ENCODE assay signal across 1 cellular context in the genomic region with DNA sequence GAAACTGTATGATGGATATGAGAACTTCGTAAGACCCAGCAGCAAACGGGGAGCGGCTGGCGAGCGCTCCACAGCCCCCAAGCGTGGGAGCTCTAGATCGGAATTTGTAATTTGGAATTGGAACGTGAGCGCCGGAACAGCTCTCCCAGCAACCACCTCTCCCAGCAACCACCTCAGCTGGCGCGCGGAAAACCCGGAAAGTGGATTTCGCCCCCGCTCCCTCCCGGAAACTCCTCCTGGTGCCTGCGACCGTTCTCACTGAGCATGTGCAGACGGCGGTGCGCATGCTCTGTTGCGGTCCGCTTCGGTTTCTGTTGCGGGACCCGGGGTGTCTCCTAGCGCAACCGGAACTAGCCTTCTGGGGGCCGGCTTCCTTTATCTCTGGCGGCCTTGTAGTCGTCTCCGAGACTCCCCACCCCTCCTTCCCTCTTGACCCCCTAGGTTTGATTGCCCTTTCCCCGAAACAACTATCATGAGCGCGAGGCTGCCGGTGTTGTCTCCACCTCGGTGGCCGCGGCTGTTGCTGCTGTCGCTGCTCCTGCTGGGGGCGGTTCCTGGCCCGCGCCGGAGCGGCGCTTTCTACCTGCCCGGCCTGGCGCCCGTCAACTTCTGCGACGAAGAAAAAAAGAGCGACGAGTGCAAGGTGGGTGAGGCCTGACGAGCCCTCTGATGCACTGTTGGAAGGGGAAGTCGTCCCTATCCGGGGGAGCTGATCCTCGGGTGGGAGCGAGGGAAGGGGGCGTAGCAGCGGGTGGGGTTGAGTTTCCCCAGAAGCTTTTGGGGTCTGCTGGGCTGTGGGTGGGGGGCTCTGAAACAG.
TF ChIP-seq lines count a peak whose summit lies in the region.

A gene with protein sequence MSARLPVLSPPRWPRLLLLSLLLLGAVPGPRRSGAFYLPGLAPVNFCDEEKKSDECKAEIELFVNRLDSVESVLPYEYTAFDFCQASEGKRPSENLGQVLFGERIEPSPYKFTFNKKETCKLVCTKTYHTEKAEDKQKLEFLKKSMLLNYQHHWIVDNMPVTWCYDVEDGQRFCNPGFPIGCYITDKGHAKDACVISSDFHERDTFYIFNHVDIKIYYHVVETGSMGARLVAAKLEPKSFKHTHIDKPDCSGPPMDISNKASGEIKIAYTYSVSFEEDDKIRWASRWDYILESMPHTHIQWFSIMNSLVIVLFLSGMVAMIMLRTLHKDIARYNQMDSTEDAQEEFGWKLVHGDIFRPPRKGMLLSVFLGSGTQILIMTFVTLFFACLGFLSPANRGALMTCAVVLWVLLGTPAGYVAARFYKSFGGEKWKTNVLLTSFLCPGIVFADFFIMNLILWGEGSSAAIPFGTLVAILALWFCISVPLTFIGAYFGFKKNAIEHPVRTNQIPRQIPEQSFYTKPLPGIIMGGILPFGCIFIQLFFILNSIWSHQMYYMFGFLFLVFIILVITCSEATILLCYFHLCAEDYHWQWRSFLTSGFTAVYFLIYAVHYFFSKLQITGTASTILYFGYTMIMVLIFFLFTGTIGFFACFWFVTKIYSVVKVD (plus strand): TSS at position 338 of the 817 bp plus-strand sequence. CDS start 135 bp downstream, at position 473.

TF ChIP-seq in K562, 482 proteins besides CTCF, POLR2A, EP300 and RAD21 (continued from another document and continues in another):
- TF ChIP-seq ZBTB49 (CRISPR knock-in tag; IDR thresholded peaks at IDR 0.05; ENCODE audit: borderline replicate concordance) (no peak), SMARCA4 (IDR thresholded peaks at IDR 0.05) (no peak), NFIC (IDR thresholded peaks at IDR 0.05) (no peak), NFIX (CRISPR knock-in tag; IDR thresholded peaks at IDR 0.05; ENCODE audit: low read depth) (no peak), NKRF (IDR thresholded peaks at IDR 0.05; ENCODE audit: borderline replicate concordance) (peak; percentile 74; the same call in 1 of the 2 replicates), MTF1 (CRISPR knock-in tag; IDR thresholded peaks at IDR 0.05; ENCODE audit: borderline replicate concordance) (no peak), ZC3H4 (CRISPR knock-in tag; IDR thresholded peaks at IDR 0.05; ENCODE audit: borderline replicate concordance) (no peak), ESRRA (IDR thresholded peaks at IDR 0.05; ENCODE audit: borderline replicate concordance, low read depth) (no peak; the same call in 1 of the 2 replicates), POLR2AphosphoS2 (IDR thresholded peaks at IDR 0.05; ENCODE audit: low read length) (no peak; the same call in 1 of the 2 replicates), RFX1 (IDR thresholded peaks at IDR 0.05) (peak; percentile 87), XRCC3 (IDR thresholded peaks at IDR 0.05) (no peak), THRA (IDR thresholded peaks at IDR 0.05) (no peak), STAT5A (IDR thresholded peaks at IDR 0.05; ENCODE audit: borderline replicate concordance, low read length) (no peak), MYNN (IDR thresholded peaks at IDR 0.05) (peak; percentile 59; the same call in 1 of the 2 replicates), MYNN (CRISPR knock-in tag; IDR thresholded peaks at IDR 0.05) (no peak), ZNF197 (CRISPR knock-in tag; IDR thresholded peaks at IDR 0.05; ENCODE audit: low read depth) (no peak), RBM34 (IDR thresholded peaks at IDR 0.05; ENCODE audit: borderline replicate concordance, insufficient read depth, low read length) (no peak), RUNX1 (IDR thresholded peaks at IDR 0.05; ENCODE audit: low read depth) (no peak), DNMT1 (IDR thresholded peaks at IDR 0.05) (no peak), TCF3 (CRISPR knock-in tag; IDR thresholded peaks at IDR 0.05) (no peak), MYC (IDR thresholded peaks at IDR 0.05; ENCODE audit: low read depth, low read length) (peak; percentile 65), MYC (CRISPR knock-in tag; IDR thresholded peaks at IDR 0.05; ENCODE audit: borderline replicate concordance, low read depth) (no peak), RAD51 (IDR thresholded peaks at IDR 0.05; ENCODE audit: borderline replicate concordance, low read depth) (no peak), ZNF384 (IDR thresholded peaks at IDR 0.05; ENCODE audit: low read depth, low read length) (no peak), PCBP2 (IDR thresholded peaks at IDR 0.05; ENCODE audit: low read depth, low read length, poor library complexity, severe bottlenecking) (no peak), GATAD2A (IDR thresholded peaks at IDR 0.05) (0 out of 2 replicates have a peak, but pooled peaks have one; percentile 13), TAF9B (IDR thresholded peaks at IDR 0.05; ENCODE audit: partially characterized antibody) (peak; percentile 64), MAFG (tag; conservative IDR thresholded peaks at IDR 0.05) (no peak), ZNF408 (CRISPR knock-in tag; IDR thresholded peaks at IDR 0.05; ENCODE audit: low read depth) (no peak), TCFL5 (CRISPR knock-in tag; conservative IDR thresholded peaks at IDR 0.05) (no peak), ZNF395 (CRISPR knock-in tag; IDR thresholded peaks at IDR 0.05) (no peak)
- TF ChIP-seq, protein P1, sequence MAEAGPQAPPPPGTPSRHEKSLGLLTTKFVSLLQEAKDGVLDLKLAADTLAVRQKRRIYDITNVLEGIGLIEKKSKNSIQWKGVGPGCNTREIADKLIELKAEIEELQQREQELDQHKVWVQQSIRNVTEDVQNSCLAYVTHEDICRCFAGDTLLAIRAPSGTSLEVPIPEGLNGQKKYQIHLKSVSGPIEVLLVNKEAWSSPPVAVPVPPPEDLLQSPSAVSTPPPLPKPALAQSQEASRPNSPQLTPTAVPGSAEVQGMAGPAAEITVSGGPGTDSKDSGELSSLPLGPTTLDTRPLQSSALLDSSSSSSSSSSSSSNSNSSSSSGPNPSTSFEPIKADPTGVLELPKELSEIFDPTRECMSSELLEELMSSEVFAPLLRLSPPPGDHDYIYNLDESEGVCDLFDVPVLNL (CRISPR knock-in tag; IDR thresholded peaks at IDR 0.05; ENCODE audit: low read depth): no peak
- TF ChIP-seq, protein P2, sequence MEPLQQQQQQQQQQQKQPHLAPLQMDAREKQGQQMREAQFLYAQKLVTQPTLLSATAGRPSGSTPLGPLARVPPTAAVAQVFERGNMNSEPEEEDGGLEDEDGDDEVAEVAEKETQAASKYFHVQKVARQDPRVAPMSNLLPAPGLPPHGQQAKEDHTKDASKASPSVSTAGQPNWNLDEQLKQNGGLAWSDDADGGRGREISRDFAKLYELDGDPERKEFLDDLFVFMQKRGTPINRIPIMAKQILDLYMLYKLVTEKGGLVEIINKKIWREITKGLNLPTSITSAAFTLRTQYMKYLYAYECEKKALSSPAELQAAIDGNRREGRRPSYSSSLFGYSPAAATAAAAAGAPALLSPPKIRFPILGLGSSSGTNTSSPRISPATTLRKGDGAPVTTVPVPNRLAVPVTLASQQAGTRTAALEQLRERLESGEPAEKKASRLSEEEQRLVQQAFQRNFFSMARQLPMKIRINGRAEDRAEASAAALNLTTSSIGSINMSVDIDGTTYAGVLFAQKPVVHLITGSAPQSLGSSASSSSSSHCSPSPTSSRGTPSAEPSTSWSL (CRISPR knock-in tag; IDR thresholded peaks at IDR 0.05; ENCODE audit: borderline replicate concordance): no peak
- TF ChIP-seq, protein P3, sequence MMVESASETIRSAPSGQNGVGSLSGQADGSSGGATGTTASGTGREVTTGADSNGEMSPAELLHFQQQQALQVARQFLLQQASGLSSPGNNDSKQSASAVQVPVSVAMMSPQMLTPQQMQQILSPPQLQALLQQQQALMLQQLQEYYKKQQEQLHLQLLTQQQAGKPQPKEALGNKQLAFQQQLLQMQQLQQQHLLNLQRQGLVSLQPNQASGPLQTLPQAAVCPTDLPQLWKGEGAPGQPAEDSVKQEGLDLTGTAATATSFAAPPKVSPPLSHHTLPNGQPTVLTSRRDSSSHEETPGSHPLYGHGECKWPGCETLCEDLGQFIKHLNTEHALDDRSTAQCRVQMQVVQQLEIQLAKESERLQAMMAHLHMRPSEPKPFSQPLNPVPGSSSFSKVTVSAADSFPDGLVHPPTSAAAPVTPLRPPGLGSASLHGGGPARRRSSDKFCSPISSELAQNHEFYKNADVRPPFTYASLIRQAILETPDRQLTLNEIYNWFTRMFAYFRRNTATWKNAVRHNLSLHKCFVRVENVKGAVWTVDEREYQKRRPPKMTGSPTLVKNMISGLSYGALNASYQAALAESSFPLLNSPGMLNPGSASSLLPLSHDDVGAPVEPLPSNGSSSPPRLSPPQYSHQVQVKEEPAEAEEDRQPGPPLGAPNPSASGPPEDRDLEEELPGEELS (CRISPR knock-in tag; IDR thresholded peaks at IDR 0.05; ENCODE audit: borderline replicate concordance): no peak
- TF ChIP-seq, protein P4, sequence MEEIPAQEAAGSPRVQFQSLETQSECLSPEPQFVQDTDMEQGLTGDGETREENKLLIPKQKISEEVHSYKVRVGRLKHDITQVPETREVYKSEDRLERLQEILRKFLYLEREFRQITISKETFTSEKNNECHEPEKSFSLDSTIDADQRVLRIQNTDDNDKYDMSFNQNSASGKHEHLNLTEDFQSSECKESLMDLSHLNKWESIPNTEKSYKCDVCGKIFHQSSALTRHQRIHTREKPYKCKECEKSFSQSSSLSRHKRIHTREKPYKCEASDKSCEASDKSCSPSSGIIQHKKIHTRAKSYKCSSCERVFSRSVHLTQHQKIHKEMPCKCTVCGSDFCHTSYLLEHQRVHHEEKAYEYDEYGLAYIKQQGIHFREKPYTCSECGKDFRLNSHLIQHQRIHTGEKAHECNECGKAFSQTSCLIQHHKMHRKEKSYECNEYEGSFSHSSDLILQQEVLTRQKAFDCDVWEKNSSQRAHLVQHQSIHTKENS (CRISPR knock-in tag; IDR thresholded peaks at IDR 0.05): no peak
- TF ChIP-seq, protein P5, sequence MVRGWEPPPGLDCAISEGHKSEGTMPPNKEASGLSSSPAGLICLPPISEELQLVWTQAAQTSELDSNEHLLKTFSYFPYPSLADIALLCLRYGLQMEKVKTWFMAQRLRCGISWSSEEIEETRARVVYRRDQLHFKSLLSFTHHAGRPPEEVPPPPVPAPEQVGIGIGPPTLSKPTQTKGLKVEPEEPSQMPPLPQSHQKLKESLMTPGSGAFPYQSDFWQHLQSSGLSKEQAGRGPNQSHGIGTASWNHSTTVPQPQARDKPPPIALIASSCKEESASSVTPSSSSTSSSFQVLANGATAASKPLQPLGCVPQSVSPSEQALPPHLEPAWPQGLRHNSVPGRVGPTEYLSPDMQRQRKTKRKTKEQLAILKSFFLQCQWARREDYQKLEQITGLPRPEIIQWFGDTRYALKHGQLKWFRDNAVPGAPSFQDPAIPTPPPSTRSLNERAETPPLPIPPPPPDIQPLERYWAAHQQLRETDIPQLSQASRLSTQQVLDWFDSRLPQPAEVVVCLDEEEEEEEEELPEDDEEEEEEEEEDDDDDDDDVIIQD (CRISPR knock-in tag; IDR thresholded peaks at IDR 0.05): no peak
- TF ChIP-seq, protein P6, sequence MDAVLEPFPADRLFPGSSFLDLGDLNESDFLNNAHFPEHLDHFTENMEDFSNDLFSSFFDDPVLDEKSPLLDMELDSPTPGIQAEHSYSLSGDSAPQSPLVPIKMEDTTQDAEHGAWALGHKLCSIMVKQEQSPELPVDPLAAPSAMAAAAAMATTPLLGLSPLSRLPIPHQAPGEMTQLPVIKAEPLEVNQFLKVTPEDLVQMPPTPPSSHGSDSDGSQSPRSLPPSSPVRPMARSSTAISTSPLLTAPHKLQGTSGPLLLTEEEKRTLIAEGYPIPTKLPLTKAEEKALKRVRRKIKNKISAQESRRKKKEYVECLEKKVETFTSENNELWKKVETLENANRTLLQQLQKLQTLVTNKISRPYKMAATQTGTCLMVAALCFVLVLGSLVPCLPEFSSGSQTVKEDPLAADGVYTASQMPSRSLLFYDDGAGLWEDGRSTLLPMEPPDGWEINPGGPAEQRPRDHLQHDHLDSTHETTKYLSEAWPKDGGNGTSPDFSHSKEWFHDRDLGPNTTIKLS (IDR thresholded peaks at IDR 0.05; ENCODE audit: borderline replicate concordance, low read depth): no peak
